ENCODE assay signal across 26 cellular contexts in genomic region chr7:158638001-158638400, GRCh38.
"Had no signal": no experiment of that assay in that cellular context is flagged by ENCODE, and none has a peak within 500 bp of the region (broad histone marks: within the 10 kb centered on the region; RNA-seq: fewer than 3 reads in every experiment).

No MANE protein-coding gene starts in this region.

- H3K4me3 Mint-ChIP-seq: activated B cell treated with CpG ODN at 0.5 μM for 24 hours; activated CD8-positive, alpha-beta T cell treated with anti-CD3 and anti-CD28 coated beads, Interleukin-2, amount 10 ng/mL, durations not matched to agents 7 days and 5 days; activated naive CD4-positive, alpha-beta T cell treated with anti-CD3 and anti-CD28 coated beads, Interleukin-2, amount 50 U/mL, for 24 hours; activated T-helper 1 cell treated with anti-CD3 and anti-CD28 coated beads, Interleukin-12 subunit alpha, Interleukin-12 subunit beta, Interleukin-2, Interleukin-4 antibody, amounts not matched to agents 30 ng/mL and 10 ng/mL and 1 ng/mL, durations not matched to agents 14 hours and 24 hours and 36 hours; immature natural killer cell; memory B cell; nephron; stimulated activated naive CD8-positive, alpha-beta T cell treated with anti-CD3 and anti-CD28 coated beads, Interleukin-15, Interleukin-2, amounts not matched to agents 100 ng/mL and 50 ng/mL, for 24 hours had no signal

- H3K27me3 Mint-ChIP-seq: activated B cell treated with CpG ODN at 0.5 μM for 24 hours; activated naive CD4-positive, alpha-beta T cell treated with anti-CD3 and anti-CD28 coated beads, Interleukin-2, amount 50 U/mL, for 24 hours; memory B cell; stimulated activated naive CD8-positive, alpha-beta T cell treated with anti-CD3 and anti-CD28 coated beads, Interleukin-15, Interleukin-2, amounts not matched to agents 100 ng/mL and 50 ng/mL, for 24 hours had no signal

- DNase-seq: activated B cell treated with CpG ODN at 0.5 μM for 24 hours; activated CD4-positive, alpha-beta T cell treated with anti-CD3 and anti-CD28 coated beads, Interleukin-2, amount 50 U/mL, for 1 hour; activated CD8-positive, alpha-beta T cell treated with anti-CD3 and anti-CD28 coated beads, Interleukin-2, amount 10 ng/mL, durations not matched to agents 7 days and 5 days; activated gamma-delta T cell; brain microvascular endothelial cell; caudate nucleus; dermis blood vessel endothelial cell; effector memory CD4-positive, alpha-beta T cell; glutamatergic neuron; immature natural killer cell; ovary; stimulated activated CD4-positive, alpha-beta T cell treated with anti-CD3 and anti-CD28 coated beads, Interleukin-12 subunit alpha, Interleukin-12 subunit beta, amount 100 ng/mL, for 4 hours; stimulated activated CD4-positive, alpha-beta T cell treated with anti-CD3 and anti-CD28 coated beads, Interleukin-4, amount 100 ng/mL, for 4 hours; T1000; tibial artery had no signal

- H3K27ac ChIP-seq: ascending aorta, brain microvascular endothelial cell, hepatocyte, neutrophil, ovary, prostate gland, right atrium auricular region, tibial artery had no signal

- H3K4me3 ChIP-seq: ascending aorta, hepatocyte, ovary, prostate gland, right atrium auricular region, tibial artery had no signal

- H3K4me2 ChIP-seq: hepatocyte had no signal

- H3K4me1 ChIP-seq: ascending aorta, prostate gland, right atrium auricular region, tibial artery had no signal

- H3K79me2 ChIP-seq: hepatocyte had no signal

- H3K4me1 Mint-ChIP-seq: activated naive CD4-positive, alpha-beta T cell treated with anti-CD3 and anti-CD28 coated beads, Interleukin-2, amount 50 U/mL, for 24 hours; nephron had no signal

- H2AFZ ChIP-seq: hepatocyte had no signal

- H3K9me3 ChIP-seq: ascending aorta, neutrophil, ovary, prostate gland, right atrium auricular region, tibial artery had no signal

- H3K27ac Mint-ChIP-seq: activated B cell treated with CpG ODN at 0.5 μM for 24 hours; activated CD8-positive, alpha-beta T cell treated with anti-CD3 and anti-CD28 coated beads, Interleukin-2, amount 10 ng/mL, durations not matched to agents 7 days and 5 days; activated naive CD4-positive, alpha-beta T cell treated with anti-CD3 and anti-CD28 coated beads, Interleukin-2, amount 50 U/mL, for 24 hours; activated T-helper 1 cell treated with anti-CD3 and anti-CD28 coated beads, Interleukin-12 subunit alpha, Interleukin-12 subunit beta, Interleukin-2, Interleukin-4 antibody, amounts not matched to agents 30 ng/mL and 10 ng/mL and 1 ng/mL, durations not matched to agents 14 hours and 24 hours and 36 hours; memory B cell; stimulated activated naive CD8-positive, alpha-beta T cell treated with anti-CD3 and anti-CD28 coated beads, Interleukin-15, Interleukin-2, amounts not matched to agents 100 ng/mL and 50 ng/mL, for 24 hours had no signal

- H3K36me3 ChIP-seq: brain microvascular endothelial cell, ovary, prostate gland, right atrium auricular region had no signal

- FAIRE-seq: frontal cortex had no signal

- ATAC-seq: activated CD8-positive, alpha-beta T cell treated with anti-CD3 and anti-CD28 coated beads, Interleukin-2, amount 10 ng/mL, durations not matched to agents 7 days and 5 days had no signal

- H3K27me3 ChIP-seq: ascending aorta, brain microvascular endothelial cell, hepatocyte, neutrophil, ovary, right atrium auricular region, tibial artery had no signal

- H3K9me3 Mint-ChIP-seq: activated B cell treated with CpG ODN at 0.5 μM for 24 hours; activated naive CD4-positive, alpha-beta T cell treated with anti-CD3 and anti-CD28 coated beads, Interleukin-2, amount 50 U/mL, for 24 hours; activated T-helper 1 cell treated with anti-CD3 and anti-CD28 coated beads, Interleukin-12 subunit alpha, Interleukin-12 subunit beta, Interleukin-2, Interleukin-4 antibody, amounts not matched to agents 30 ng/mL and 10 ng/mL and 1 ng/mL, durations not matched to agents 14 hours and 24 hours and 36 hours; immature natural killer cell; memory B cell; nephron; stimulated activated naive CD8-positive, alpha-beta T cell treated with anti-CD3 and anti-CD28 coated beads, Interleukin-15, Interleukin-2, amounts not matched to agents 100 ng/mL and 50 ng/mL, for 24 hours had no signal
